Comparison of ENCODE assay signal across 2 cellular contexts in the genomic region with DNA sequence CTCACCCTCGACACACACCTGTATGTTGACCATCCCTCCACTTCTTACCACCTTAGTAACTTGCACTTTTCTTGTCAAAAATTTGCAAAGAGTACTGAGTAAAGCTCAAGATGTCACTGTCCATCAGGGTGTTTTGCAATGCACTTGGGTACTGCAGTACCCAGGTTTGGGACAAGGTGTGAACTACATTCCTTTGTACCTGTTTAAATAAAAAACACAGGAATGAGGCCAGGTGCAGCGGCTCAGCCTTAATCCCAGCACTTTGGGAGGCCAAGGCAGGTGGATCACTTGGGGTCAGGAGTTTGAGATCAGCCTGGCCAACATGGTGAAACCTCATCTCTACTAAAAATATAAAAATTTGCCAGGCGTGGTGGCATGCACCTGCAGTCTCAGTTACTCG. TPM values are rescaled to one million over a fixed set of nuclear protein-coding genes. Genes with fewer than 3 reads are reported as not detected.
"Had no signal": no experiment of that assay in that cellular context is flagged by ENCODE, and none has a peak within 500 bp of the region (broad histone marks: within the 10 kb centered on the region; RNA-seq: fewer than 3 reads in every experiment).

No MANE protein-coding gene starts in this region.

RNA-seq across cellular contexts. Expression of a gene that starts 27.8 kb away (rescaled TPM):
- total RNA-seq: mesothelial cell of epicardium, myocyte had no signal
